1 cellular context compared by ENCODE assay signal in the genomic region with DNA sequence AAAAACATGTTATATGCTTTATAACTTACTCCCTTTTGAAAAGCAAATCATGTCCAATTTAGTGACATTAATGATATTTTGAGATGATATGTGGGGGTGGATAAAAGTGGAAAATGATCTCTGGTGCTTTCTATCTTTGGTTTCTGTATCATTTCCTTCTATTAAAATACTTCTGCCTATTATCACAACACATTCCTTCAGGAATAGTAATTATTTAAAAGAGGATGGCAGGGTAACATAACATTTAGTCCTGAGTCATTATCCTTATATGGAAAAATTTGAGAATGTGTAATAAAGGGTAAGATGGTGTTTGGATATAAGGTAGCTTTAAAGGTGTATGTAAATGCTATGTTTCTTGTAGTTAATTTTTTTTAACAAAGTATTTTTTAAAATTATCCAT.
TF ChIP-seq lines count a peak whose summit lies in the region.

No MANE protein-coding gene starts in this region.

TF ChIP-seq in SK-N-SH, 30 proteins besides CTCF, POLR2A, EP300 and RAD21 (continued from another document):
- TF ChIP-seq, protein P1, sequence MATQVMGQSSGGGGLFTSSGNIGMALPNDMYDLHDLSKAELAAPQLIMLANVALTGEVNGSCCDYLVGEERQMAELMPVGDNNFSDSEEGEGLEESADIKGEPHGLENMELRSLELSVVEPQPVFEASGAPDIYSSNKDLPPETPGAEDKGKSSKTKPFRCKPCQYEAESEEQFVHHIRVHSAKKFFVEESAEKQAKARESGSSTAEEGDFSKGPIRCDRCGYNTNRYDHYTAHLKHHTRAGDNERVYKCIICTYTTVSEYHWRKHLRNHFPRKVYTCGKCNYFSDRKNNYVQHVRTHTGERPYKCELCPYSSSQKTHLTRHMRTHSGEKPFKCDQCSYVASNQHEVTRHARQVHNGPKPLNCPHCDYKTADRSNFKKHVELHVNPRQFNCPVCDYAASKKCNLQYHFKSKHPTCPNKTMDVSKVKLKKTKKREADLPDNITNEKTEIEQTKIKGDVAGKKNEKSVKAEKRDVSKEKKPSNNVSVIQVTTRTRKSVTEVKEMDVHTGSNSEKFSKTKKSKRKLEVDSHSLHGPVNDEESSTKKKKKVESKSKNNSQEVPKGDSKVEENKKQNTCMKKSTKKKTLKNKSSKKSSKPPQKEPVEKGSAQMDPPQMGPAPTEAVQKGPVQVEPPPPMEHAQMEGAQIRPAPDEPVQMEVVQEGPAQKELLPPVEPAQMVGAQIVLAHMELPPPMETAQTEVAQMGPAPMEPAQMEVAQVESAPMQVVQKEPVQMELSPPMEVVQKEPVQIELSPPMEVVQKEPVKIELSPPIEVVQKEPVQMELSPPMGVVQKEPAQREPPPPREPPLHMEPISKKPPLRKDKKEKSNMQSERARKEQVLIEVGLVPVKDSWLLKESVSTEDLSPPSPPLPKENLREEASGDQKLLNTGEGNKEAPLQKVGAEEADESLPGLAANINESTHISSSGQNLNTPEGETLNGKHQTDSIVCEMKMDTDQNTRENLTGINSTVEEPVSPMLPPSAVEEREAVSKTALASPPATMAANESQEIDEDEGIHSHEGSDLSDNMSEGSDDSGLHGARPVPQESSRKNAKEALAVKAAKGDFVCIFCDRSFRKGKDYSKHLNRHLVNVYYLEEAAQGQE (IDR thresholded peaks at IDR 0.05; ENCODE audit: low read depth, low read length): no peak
- TF ChIP-seq EZH2phosphoT487 (IDR thresholded peaks at IDR 0.05; ENCODE audit: borderline replicate concordance, low read depth) (no peak), ELF1 (IDR thresholded peaks at IDR 0.05) (no peak), FOSL2 (IDR thresholded peaks at IDR 0.05; ENCODE audit: borderline replicate concordance, low read depth) (no peak), FOXJ3 (CRISPR knock-in tag; IDR thresholded peaks at IDR 0.05) (no peak), SMC3 (IDR thresholded peaks at IDR 0.05; ENCODE audit: low read depth, low read length) (no peak), GABPA (IDR thresholded peaks at IDR 0.05; ENCODE audit: low read depth) (no peak), POLR2AphosphoS5 (IDR thresholded peaks at IDR 0.05; ENCODE audit: low read depth, low read length) (no peak), FOXM1 (IDR thresholded peaks at IDR 0.05; ENCODE audit: low read depth) (no peak), RCOR1 (IDR thresholded peaks at IDR 0.05; ENCODE audit: low read length) (no peak)
- TF ChIP-seq, protein P2, sequence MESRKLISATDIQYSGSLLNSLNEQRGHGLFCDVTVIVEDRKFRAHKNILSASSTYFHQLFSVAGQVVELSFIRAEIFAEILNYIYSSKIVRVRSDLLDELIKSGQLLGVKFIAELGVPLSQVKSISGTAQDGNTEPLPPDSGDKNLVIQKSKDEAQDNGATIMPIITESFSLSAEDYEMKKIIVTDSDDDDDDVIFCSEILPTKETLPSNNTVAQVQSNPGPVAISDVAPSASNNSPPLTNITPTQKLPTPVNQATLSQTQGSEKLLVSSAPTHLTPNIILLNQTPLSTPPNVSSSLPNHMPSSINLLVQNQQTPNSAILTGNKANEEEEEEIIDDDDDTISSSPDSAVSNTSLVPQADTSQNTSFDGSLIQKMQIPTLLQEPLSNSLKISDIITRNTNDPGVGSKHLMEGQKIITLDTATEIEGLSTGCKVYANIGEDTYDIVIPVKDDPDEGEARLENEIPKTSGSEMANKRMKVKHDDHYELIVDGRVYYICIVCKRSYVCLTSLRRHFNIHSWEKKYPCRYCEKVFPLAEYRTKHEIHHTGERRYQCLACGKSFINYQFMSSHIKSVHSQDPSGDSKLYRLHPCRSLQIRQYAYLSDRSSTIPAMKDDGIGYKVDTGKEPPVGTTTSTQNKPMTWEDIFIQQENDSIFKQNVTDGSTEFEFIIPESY (IDR thresholded peaks at IDR 0.05; ENCODE audit: borderline replicate concordance, low read depth): no peak
- TF ChIP-seq, protein P3, sequence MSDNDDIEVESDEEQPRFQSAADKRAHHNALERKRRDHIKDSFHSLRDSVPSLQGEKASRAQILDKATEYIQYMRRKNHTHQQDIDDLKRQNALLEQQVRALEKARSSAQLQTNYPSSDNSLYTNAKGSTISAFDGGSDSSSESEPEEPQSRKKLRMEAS (IDR thresholded peaks at IDR 0.05; ENCODE audit: low read depth): no peak
- TF ChIP-seq, protein P4, sequence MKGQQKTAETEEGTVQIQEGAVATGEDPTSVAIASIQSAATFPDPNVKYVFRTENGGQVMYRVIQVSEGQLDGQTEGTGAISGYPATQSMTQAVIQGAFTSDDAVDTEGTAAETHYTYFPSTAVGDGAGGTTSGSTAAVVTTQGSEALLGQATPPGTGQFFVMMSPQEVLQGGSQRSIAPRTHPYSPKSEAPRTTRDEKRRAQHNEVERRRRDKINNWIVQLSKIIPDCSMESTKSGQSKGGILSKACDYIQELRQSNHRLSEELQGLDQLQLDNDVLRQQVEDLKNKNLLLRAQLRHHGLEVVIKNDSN (IDR thresholded peaks at IDR 0.05; ENCODE audit: borderline replicate concordance, low read depth): no peak
TF ChIP-seq in SK-N-SH: peak in this region for 0.
